Comparison of ENCODE assay signal across 15 cellular contexts in the genomic region with DNA sequence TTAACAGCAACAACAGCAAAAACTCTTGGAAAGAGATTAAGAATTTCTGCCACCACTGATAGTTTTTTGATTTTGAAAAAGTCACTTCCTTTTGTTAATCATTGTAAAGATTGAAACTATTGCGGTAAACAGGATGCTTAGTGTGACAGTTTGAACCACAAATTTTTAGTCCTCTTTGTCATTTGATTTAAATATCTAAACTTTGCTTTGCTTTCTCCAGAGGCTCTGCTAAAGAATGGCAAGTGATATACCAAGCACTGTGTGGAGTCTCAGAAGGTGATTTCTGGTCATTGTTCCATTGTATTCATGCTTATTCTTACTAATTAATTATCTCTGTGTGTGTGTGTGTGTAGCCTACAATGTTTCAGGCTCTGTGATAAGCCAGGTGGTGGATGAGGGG.
DNase-seq lines count a peak whose midpoint lies in the region; ATAC-seq lines count a peak whose summit lies in the region.
"Had no signal": no experiment of that assay in that cellular context is flagged by ENCODE, and none has a peak within 500 bp of the region (broad histone marks: within the 10 kb centered on the region; RNA-seq: fewer than 3 reads in every experiment).

No MANE protein-coding gene starts in this region.

- DNase-seq in CD4-positive, CD25-positive, alpha-beta regulatory T cell: peak in 2 of 3 donors; percentile 22 to 64
- DNase-seq in HPDE6-E6E7 (ENCODE audit: extremely low spot score): no peak
- DNase-seq in AG08396 (ENCODE audit: low spot score): no peak
- DNase-seq in NCI-H524 treated with DMSO at 0.1 percent for 48 hours (lab: John Stamatoyannopoulos, UW): no peak
- no peak for DNase-seq in sciatic nerve (ENCODE audit: low spot score)
- DNase-seq: EL; erythroblast; mesenchymal stem cell; NCI-H2081 treated with DMSO at 0.1 percent for 48 hours; pancreas; stimulated activated CD4-positive, alpha-beta T cell treated with anti-CD3 and anti-CD28 coated beads, Interleukin-15, amount 100 ng/mL, for 24 hours had no signal

- H3K9me3 ChIP-seq in CD4-positive, CD25-positive, alpha-beta regulatory T cell (ENCODE audit: control insufficient read depth in 2 of 2, low read length in 2 of 2): peaks cover 4 to 12% of the 10 kb centered on the region in 2 experiments
- H3K9me3 ChIP-seq: pancreas had no signal

- peaks cover 20% of the 10 kb centered on the region for H3K4me1 ChIP-seq in CD4-positive, CD25-positive, alpha-beta regulatory T cell (ENCODE audit: control insufficient read depth, insufficient read depth, low read length, poor library complexity, severe bottlenecking)
- H3K4me1 ChIP-seq: pancreas had no signal

- H3K4me3 Mint-ChIP-seq in CD4-positive, CD25-positive, alpha-beta regulatory T cell: peak overlapping the region; percentile 16 to 60 (median 49)

- H3K36me3 ChIP-seq in CD4-positive, CD25-positive, alpha-beta regulatory T cell (ENCODE audit: control insufficient read depth, insufficient read depth, low read length): no peaks in the 10 kb centered on the region
- H3K36me3 ChIP-seq: cardiac muscle cell, pancreas had no signal

- peak overlapping the region; percentile 42 to 96 (median 76) for H3K27ac Mint-ChIP-seq in CD4-positive, CD25-positive, alpha-beta regulatory T cell

- H3K4me1 Mint-ChIP-seq in CD4-positive, CD25-positive, alpha-beta regulatory T cell: peaks cover 21 to 43% (median 36%) of the 10 kb centered on the region in 4 donors

- H3K27me3 ChIP-seq in CD4-positive, CD25-positive, alpha-beta regulatory T cell (ENCODE audit: control insufficient read depth, insufficient read depth, low read length): no peaks in the 10 kb centered on the region
- H3K27me3 ChIP-seq: cardiac muscle cell, pancreas had no signal

- intact Hi-C loops in sciatic nerve (cut with DNase I): no loop called here

- H3K9me3 Mint-ChIP-seq in CD4-positive, CD25-positive, alpha-beta regulatory T cell: peaks cover 0 to 18% (median 5%) of the 10 kb centered on the region in 7 donors

- H3K27me3 Mint-ChIP-seq in CD4-positive, CD25-positive, alpha-beta regulatory T cell: no peaks in the 10 kb centered on the region

- H3K27ac ChIP-seq in CD4-positive, CD25-positive, alpha-beta regulatory T cell (ENCODE audit: insufficient read depth, low read length, poor library complexity, severe bottlenecking): peak overlapping the region; percentile 64
- H3K27ac ChIP-seq: cardiac muscle cell, pancreas had no signal

- ATAC-seq in CD4-positive, CD25-positive, alpha-beta regulatory T cell (ENCODE audit: low read depth in 2 of 2): peak; percentile 45 to 62
- ATAC-seq in GM18870 (IDR thresholded peaks at IDR 0.05; ENCODE audit: unreplicated experiment) (peak; percentile 88), GM21786 (IDR thresholded peaks at IDR 0.05; ENCODE audit: unreplicated experiment) (peak; percentile 79), HG03378 (IDR thresholded peaks at IDR 0.05; ENCODE audit: unreplicated experiment) (peak; percentile 92), sciatic nerve (no peak)
- ATAC-seq: pancreas had no signal

- peaks cover 16% of the 10 kb centered on the region for H3K36me3 Mint-ChIP-seq in CD4-positive, CD25-positive, alpha-beta regulatory T cell

- peak overlapping the region; percentile 77 for H3K4me3 ChIP-seq in CD4-positive, CD25-positive, alpha-beta regulatory T cell (ENCODE audit: low read depth, low read length)
- H3K4me3 ChIP-seq: cardiac muscle cell, pancreas had no signal

Comparison
In these comparisons a context has a peak if more than half of its experiments do, and no peak if none do; other contexts are left out.
1. DNase-seq: peak in CD4-positive, CD25-positive, alpha-beta regulatory T cell (2 of 3); none in HPDE6-E6E7 (single experiment), AG08396 (single experiment), NCI-H524 treated with DMSO at 0.1 percent for 48 hours (single experiment) and sciatic nerve (single experiment).